Comparison of ENCODE assay signal across 27 cellular contexts in the genomic region with DNA sequence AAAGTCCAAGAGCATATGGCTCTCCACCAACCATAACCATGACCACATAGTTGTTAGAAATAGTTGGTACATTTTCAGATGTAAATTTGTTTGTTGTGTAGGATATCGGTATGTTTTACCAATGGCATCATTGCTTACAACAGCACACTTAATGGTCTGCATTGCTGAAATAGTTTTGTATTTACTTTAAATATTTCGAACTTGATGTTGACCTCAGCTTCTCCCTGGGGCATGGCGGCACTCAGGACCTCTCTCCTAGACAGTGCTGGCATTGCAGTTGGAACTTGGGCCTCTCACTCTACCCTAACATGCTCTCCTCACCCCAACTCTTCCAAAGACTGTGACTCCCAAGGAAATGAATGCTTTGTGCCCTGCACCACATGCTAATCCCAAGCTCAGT. TPM values are rescaled to one million over a fixed set of nuclear protein-coding genes. Genes with fewer than 3 reads are reported as not detected.
"Had no signal": no experiment of that assay in that cellular context is flagged by ENCODE, and none has a peak within 500 bp of the region (broad histone marks: within the 10 kb centered on the region; RNA-seq: fewer than 3 reads in every experiment).

No MANE protein-coding gene starts in this region.

- H3K4me3 ChIP-seq: left ventricle myocardium inferior, lung, mucosa of descending colon, pancreas, prostate gland, spleen, stomach, testis, tibial artery, uterus had no signal

- H3K36me3 ChIP-seq: left ventricle myocardium inferior, pancreas, prostate gland, uterus had no signal

- DNase-seq: hypothalamus; islet precursor cell; left ventricle myocardium inferior; midbrain; mucosa of descending colon; naive thymus-derived CD4-positive, alpha-beta T cell; nucleus accumbens; pancreas; posterior cingulate gyrus; retina; right cardiac atrium; small intestine; spleen; stimulated activated naive B cell treated with anti-CD40 and anti-IgM and Interleukin-4, amounts not matched to agents 10 μg/mL and 1 μg/mL and 100 μg/mL, for 72 hours; stimulated activated naive CD8-positive, alpha-beta T cell treated with anti-CD3 and anti-CD28 coated beads, Interleukin-15, Interleukin-2, amounts not matched to agents 100 U/mL and 50 U/mL, for 24 hours; stomach; testis; tibial artery; uterus had no signal

- H3K27ac Mint-ChIP-seq: naive thymus-derived CD4-positive, alpha-beta T cell; stimulated activated naive B cell treated with anti-CD40 and anti-IgM and Interleukin-4, amounts not matched to agents 10 μg/mL and 1 μg/mL and 100 μg/mL, for 72 hours; type B pancreatic cell had no signal

- H3K27ac ChIP-seq: left ventricle myocardium inferior, pancreas, prostate gland, spleen, stomach, testis, tibial artery, uterus had no signal

- H3K27me3 Mint-ChIP-seq: naive thymus-derived CD4-positive, alpha-beta T cell; stimulated activated naive B cell treated with anti-CD40 and anti-IgM and Interleukin-4, amounts not matched to agents 10 μg/mL and 1 μg/mL and 100 μg/mL, for 72 hours; type B pancreatic cell had no signal

- H3K4me3 Mint-ChIP-seq: naive thymus-derived CD4-positive, alpha-beta T cell; nephron; neural crest cell; stimulated activated naive B cell treated with anti-CD40 and anti-IgM and Interleukin-4, amounts not matched to agents 10 μg/mL and 1 μg/mL and 100 μg/mL, for 72 hours; type B pancreatic cell had no signal

- ATAC-seq: mucosa of descending colon; naive thymus-derived CD4-positive, alpha-beta T cell; pancreas; right cardiac atrium; sciatic nerve; stimulated activated naive B cell treated with anti-CD40 and anti-IgM and Interleukin-4, amounts not matched to agents 10 μg/mL and 1 μg/mL and 100 μg/mL, for 72 hours; stimulated activated naive CD8-positive, alpha-beta T cell treated with anti-CD3 and anti-CD28 coated beads, Interleukin-15, Interleukin-2, amounts not matched to agents 100 U/mL and 50 U/mL, for 24 hours had no signal

- H3K4me1 ChIP-seq: pancreas, prostate gland, stomach, tibial artery, uterus had no signal

- H3K27me3 ChIP-seq: pancreas, spleen, stomach, testis, tibial artery, uterus had no signal

- H3K9me3 ChIP-seq: left ventricle myocardium inferior, mucosa of descending colon, pancreas, prostate gland, spleen, stomach, testis, tibial artery, uterus had no signal

- H3K9me3 Mint-ChIP-seq: nephron; neural crest cell; stimulated activated naive B cell treated with anti-CD40 and anti-IgM and Interleukin-4, amounts not matched to agents 10 μg/mL and 1 μg/mL and 100 μg/mL, for 72 hours; type B pancreatic cell had no signal

RNA-seq across cellular contexts. Expression of a gene that starts 5.0 kb away (rescaled TPM):
- total RNA-seq: kidney epithelial cell, left ventricle myocardium inferior had no signal
- polyA plus RNA-seq: naive thymus-derived CD4-positive, alpha-beta T cell had no signal

RNA-seq across cellular contexts. Expression of a gene that starts 11.5 kb away (rescaled TPM):
- total RNA-seq: left ventricle myocardium inferior, lung, neural crest cell, stomach, ureter had no signal
- polyA plus RNA-seq: naive thymus-derived CD4-positive, alpha-beta T cell had no signal
